Comparison of ENCODE assay signal across 1 cellular context in genomic region chr2:238203973-238204683, GRCh38.
TF ChIP-seq lines count a peak whose summit lies in the region.

No MANE protein-coding gene starts in this region.

TF ChIP-seq in HepG2, 621 proteins besides CTCF, POLR2A, EP300 and RAD21 (continued from another document and continues in another):
- TF ChIP-seq ZNF850 (CRISPR knock-in tag; conservative IDR thresholded peaks at IDR 0.05) (0 out of 2 replicates have a peak, but pooled peaks have one; percentile 17), FOXC1 (CRISPR knock-in tag; IDR thresholded peaks at IDR 0.05; ENCODE audit: borderline replicate concordance) (no peak), FOXA1 (IDR thresholded peaks at IDR 0.05) (no peak), FOXA1 (CRISPR knock-in tag; IDR thresholded peaks at IDR 0.05) (no peak), SMAD1 (CRISPR knock-in tag; IDR thresholded peaks at IDR 0.05; ENCODE audit: borderline replicate concordance, low read depth) (peak; percentile 19; the same call in 1 of the 2 replicates), ZNF639 (CRISPR knock-in tag; conservative IDR thresholded peaks at IDR 0.05) (no peak; the same call in 1 of the 2 replicates), FOXM1 (CRISPR knock-in tag; IDR thresholded peaks at IDR 0.05) (no peak), PCBP2 (optimal IDR thresholded peaks at IDR 0.05; ENCODE audit: low read depth, low read length, poor library complexity, severe bottlenecking) (no peak), NFYB (CRISPR knock-in tag; IDR thresholded peaks at IDR 0.05) (no peak), ZBTB4 (CRISPR knock-in tag; IDR thresholded peaks at IDR 0.05; ENCODE audit: borderline replicate concordance) (peak; percentile 78; the same call in 1 of the 2 replicates), MXD4 (CRISPR knock-in tag; IDR thresholded peaks at IDR 0.05) (no peak), NR2F1 (CRISPR knock-in tag; IDR thresholded peaks at IDR 0.05) (no peak), RXRA (CRISPR knock-in tag; IDR thresholded peaks at IDR 0.05) (no peak; the same call in 1 of the 2 replicates), ZNF740 (CRISPR knock-in tag; IDR thresholded peaks at IDR 0.05) (no peak), AGO2 (optimal IDR thresholded peaks at IDR 0.05; ENCODE audit: low read depth, low read length) (no peak), ZNF687 (CRISPR knock-in tag; IDR thresholded peaks at IDR 0.05) (peak; percentile 49; the same call in 1 of the 2 replicates), IRF9 (CRISPR knock-in tag; IDR thresholded peaks at IDR 0.05; ENCODE audit: borderline replicate concordance) (0 out of 2 replicates have a peak, but pooled peaks have one; percentile 44), ZBTB2 (CRISPR knock-in tag; IDR thresholded peaks at IDR 0.05; ENCODE audit: low read depth) (no peak), CHD4 (IDR thresholded peaks at IDR 0.05; ENCODE audit: borderline replicate concordance, low read length) (no peak), ZNF605 (CRISPR knock-in tag; IDR thresholded peaks at IDR 0.05) (peak; percentile 81), BHLHE40 (IDR thresholded peaks at IDR 0.05; ENCODE audit: low read length) (peak; percentile 7; the same call in 1 of the 2 replicates), NCOA1 (CRISPR knock-in tag; IDR thresholded peaks at IDR 0.05) (no peak), ZNF274 (CRISPR knock-in tag; IDR thresholded peaks at IDR 0.05) (no peak), MTA3 (CRISPR knock-in tag; IDR thresholded peaks at IDR 0.05) (no peak), ZNF570 (CRISPR knock-in tag; IDR thresholded peaks at IDR 0.05; ENCODE audit: borderline replicate concordance) (no peak), REXO4 (CRISPR knock-in tag; IDR thresholded peaks at IDR 0.05; ENCODE audit: borderline replicate concordance) (0 out of 2 replicates have a peak, but pooled peaks have one; percentile 30), CBX2 (IDR thresholded peaks at IDR 0.05; ENCODE audit: low read depth, low read length) (no peak), CBX2 (CRISPR knock-in tag; IDR thresholded peaks at IDR 0.05; ENCODE audit: low read depth) (0 out of 2 replicates have a peak, but pooled peaks have one; percentile 19), THAP11 (CRISPR knock-in tag; IDR thresholded peaks at IDR 0.05) (no peak)
- TF ChIP-seq, protein P1, sequence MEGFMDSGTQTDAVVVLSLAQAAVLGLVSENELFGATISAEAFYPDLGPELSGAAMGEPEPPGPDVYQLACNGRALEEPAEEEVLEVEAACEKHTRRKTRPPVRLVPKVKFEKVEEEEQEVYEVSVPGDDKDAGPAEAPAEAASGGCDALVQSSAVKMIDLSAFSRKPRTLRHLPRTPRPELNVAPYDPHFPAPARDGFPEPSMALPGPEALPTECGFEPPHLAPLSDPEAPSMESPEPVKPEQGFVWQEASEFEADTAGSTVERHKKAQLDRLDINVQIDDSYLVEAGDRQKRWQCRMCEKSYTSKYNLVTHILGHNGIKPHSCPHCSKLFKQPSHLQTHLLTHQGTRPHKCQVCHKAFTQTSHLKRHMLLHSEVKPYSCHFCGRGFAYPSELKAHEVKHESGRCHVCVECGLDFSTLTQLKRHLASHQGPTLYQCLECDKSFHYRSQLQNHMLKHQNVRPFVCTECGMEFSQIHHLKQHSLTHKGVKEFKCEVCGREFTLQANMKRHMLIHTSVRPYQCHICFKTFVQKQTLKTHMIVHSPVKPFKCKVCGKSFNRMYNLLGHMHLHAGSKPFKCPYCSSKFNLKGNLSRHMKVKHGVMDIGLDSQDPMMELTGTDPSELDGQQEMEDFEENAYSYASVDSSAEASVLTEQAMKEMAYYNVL (CRISPR knock-in tag; IDR thresholded peaks at IDR 0.05; ENCODE audit: borderline replicate concordance): 0 out of 2 replicates have a peak, but pooled peaks have one; percentile 44
- TF ChIP-seq, protein P2, sequence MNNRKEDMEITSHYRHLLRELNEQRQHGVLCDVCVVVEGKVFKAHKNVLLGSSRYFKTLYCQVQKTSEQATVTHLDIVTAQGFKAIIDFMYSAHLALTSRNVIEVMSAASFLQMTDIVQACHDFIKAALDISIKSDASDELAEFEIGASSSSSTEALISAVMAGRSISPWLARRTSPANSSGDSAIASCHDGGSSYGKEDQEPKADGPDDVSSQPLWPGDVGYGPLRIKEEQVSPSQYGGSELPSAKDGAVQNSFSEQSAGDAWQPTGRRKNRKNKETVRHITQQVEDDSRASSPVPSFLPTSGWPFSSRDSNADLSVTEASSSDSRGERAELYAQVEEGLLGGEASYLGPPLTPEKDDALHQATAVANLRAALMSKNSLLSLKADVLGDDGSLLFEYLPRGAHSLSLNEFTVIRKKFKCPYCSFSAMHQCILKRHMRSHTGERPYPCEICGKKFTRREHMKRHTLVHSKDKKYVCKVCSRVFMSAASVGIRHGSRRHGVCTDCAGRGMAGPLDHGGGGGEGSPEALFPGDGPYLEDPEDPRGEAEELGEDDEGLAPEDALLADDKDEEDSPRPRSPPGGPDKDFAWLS (CRISPR knock-in tag; IDR thresholded peaks at IDR 0.05; ENCODE audit: borderline replicate concordance): no peak
- TF ChIP-seq, protein P3, sequence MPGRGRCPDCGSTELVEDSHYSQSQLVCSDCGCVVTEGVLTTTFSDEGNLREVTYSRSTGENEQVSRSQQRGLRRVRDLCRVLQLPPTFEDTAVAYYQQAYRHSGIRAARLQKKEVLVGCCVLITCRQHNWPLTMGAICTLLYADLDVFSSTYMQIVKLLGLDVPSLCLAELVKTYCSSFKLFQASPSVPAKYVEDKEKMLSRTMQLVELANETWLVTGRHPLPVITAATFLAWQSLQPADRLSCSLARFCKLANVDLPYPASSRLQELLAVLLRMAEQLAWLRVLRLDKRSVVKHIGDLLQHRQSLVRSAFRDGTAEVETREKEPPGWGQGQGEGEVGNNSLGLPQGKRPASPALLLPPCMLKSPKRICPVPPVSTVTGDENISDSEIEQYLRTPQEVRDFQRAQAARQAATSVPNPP (CRISPR knock-in tag; IDR thresholded peaks at IDR 0.05): peak; percentile 90; the same call in 1 of the 2 replicates
- TF ChIP-seq, protein P4, sequence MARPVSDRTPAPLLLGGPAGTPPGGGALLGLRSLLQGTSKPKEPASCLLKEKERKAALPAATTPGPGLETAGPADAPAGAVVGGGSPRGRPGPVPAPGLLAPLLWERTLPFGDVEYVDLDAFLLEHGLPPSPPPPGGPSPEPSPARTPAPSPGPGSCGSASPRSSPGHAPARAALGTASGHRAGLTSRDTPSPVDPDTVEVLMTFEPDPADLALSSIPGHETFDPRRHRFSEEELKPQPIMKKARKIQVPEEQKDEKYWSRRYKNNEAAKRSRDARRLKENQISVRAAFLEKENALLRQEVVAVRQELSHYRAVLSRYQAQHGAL (CRISPR knock-in tag; IDR thresholded peaks at IDR 0.05; ENCODE audit: not compliant biosample characterization): no peak
- TF ChIP-seq, protein P5, sequence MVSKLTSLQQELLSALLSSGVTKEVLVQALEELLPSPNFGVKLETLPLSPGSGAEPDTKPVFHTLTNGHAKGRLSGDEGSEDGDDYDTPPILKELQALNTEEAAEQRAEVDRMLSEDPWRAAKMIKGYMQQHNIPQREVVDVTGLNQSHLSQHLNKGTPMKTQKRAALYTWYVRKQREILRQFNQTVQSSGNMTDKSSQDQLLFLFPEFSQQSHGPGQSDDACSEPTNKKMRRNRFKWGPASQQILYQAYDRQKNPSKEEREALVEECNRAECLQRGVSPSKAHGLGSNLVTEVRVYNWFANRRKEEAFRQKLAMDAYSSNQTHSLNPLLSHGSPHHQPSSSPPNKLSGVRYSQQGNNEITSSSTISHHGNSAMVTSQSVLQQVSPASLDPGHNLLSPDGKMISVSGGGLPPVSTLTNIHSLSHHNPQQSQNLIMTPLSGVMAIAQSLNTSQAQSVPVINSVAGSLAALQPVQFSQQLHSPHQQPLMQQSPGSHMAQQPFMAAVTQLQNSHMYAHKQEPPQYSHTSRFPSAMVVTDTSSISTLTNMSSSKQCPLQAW (CRISPR knock-in tag; IDR thresholded peaks at IDR 0.05): peak; percentile 71
- TF ChIP-seq, protein P6, sequence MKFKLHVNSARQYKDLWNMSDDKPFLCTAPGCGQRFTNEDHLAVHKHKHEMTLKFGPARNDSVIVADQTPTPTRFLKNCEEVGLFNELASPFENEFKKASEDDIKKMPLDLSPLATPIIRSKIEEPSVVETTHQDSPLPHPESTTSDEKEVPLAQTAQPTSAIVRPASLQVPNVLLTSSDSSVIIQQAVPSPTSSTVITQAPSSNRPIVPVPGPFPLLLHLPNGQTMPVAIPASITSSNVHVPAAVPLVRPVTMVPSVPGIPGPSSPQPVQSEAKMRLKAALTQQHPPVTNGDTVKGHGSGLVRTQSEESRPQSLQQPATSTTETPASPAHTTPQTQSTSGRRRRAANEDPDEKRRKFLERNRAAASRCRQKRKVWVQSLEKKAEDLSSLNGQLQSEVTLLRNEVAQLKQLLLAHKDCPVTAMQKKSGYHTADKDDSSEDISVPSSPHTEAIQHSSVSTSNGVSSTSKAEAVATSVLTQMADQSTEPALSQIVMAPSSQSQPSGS (CRISPR knock-in tag; IDR thresholded peaks at IDR 0.05): no peak
